Comparison of ENCODE assay signal across 22 cellular contexts in genomic region chr6:1993049-1993448, GRCh38.
DNase-seq lines count a peak whose midpoint lies in the region; ATAC-seq, FAIRE-seq and TF ChIP-seq lines count a peak whose summit lies in the region.
"Had no signal": no experiment of that assay in that cellular context is flagged by ENCODE, and none has a peak within 500 bp of the region (broad histone marks: within the 10 kb centered on the region; RNA-seq: fewer than 3 reads in every experiment).

No MANE protein-coding gene starts in this region.

- H3K9me3 ChIP-seq in GM23248 (ENCODE audit: low read depth) (no peaks in the 10 kb centered on the region), PC-3 (ENCODE audit: low read length) (no peaks in the 10 kb centered on the region), upper lobe of left lung (no peaks in the 10 kb centered on the region)
- H3K9me3 ChIP-seq: gastrocnemius medialis, thyroid gland had no signal

- H3K9me2 ChIP-seq in GM23248 (ENCODE audit: insufficient read depth) (no peaks in the 10 kb centered on the region), PC-3 (replicated peaks; ENCODE audit: low read length) (no peaks in the 10 kb centered on the region)

- no peak overlapping the region for H3K4me3 ChIP-seq in GM23248
- H3K4me3 ChIP-seq in PC-3 (ENCODE audit: low read length): no peak overlapping the region
- no peak overlapping the region for H3K4me3 ChIP-seq in bronchial epithelial cell (ENCODE audit: low read depth, low read length)
- H3K4me3 ChIP-seq in upper lobe of left lung: no peak overlapping the region
- H3K4me3 ChIP-seq: cardiac muscle cell, gastrocnemius medialis, thyroid gland had no signal

- ATAC-seq in PC-3: no peak
- ATAC-seq in upper lobe of left lung (ENCODE audit: low FRiP score in 2 of 2): no peak
- ATAC-seq: activated CD8-positive, alpha-beta memory T cell treated with anti-CD3 and anti-CD28 coated beads, Interleukin-2, amount 10 ng/mL, durations not matched to agents 7 days and 5 days; CD8-positive, alpha-beta T cell; gastrocnemius medialis; left colon; stimulated activated memory B cell treated with anti-CD40 and anti-IgM and Interleukin-4, amounts not matched to agents 10 μg/mL and 1 μg/mL and 100 μg/mL, for 72 hours had no signal

- no peak for FAIRE-seq in bronchial epithelial cell (lab: Jason Lieb, UNC)
- FAIRE-seq: GM12892 had no signal

- DNase-seq in GM23248 (peak; percentile 58), PC-3 (peak; percentile 29), bronchial epithelial cell (ENCODE audit: low read depth) (peak; percentile 63), renal cortical epithelial cell (ENCODE audit: low read depth) (peak; percentile 57), SHP77 (lab: John Stamatoyannopoulos, UW) (no peak), upper lobe of left lung (no peak)
- DNase-seq in activated CD4-positive, CD25-positive, alpha-beta regulatory T cell (lab: John Stamatoyannopoulos, UW): no peak
- DNase-seq: activated CD4-positive, alpha-beta T cell treated with anti-CD3 and anti-CD28 coated beads, Interleukin-2, amount 10 ng/mL, durations not matched to agents 24 days and 14 days; activated CD8-positive, alpha-beta memory T cell treated with anti-CD3 and anti-CD28 coated beads, Interleukin-2, amount 10 ng/mL, durations not matched to agents 7 days and 5 days; activated naive CD8-positive, alpha-beta T cell treated with anti-CD3 and anti-CD28 coated beads for 36 hours; CD8-positive, alpha-beta T cell; gastrocnemius medialis; H7; left colon; midbrain; NCI-H1417; NCI-H524; posterior cingulate gyrus; thyroid gland had no signal

- H3F3A ChIP-seq in GM23248 (ENCODE audit: insufficient read depth) (0 out of 2 replicates have a peak, but pooled peaks cover 13% of the 10 kb centered on the region), PC-3 (ENCODE audit: low read length, unreplicated experiment) (no peaks in the 10 kb centered on the region)

- WGBS in GM23248 (ENCODE audit: low coverage in 1 of 2, low lambda C conversion rate in 2 of 2, missing lambda C conversion rate in 2 of 2), 2 experiments: 55 to 60% methylated on average over 5 of the region's 5 CpGs
- 90 to 96% methylated on average over 5 of the region's 5 CpGs for WGBS in upper lobe of left lung, 2 donors

- H3K79me2 ChIP-seq in GM23248 (ENCODE audit: insufficient read depth): no peaks in the 10 kb centered on the region
- H3K79me2 ChIP-seq in PC-3 (ENCODE audit: low read length): no peaks in the 10 kb centered on the region

- H4K20me1 ChIP-seq in GM23248 (ENCODE audit: insufficient read depth): no peaks in the 10 kb centered on the region
- H4K20me1 ChIP-seq in PC-3 (ENCODE audit: low read length): no peaks in the 10 kb centered on the region

- no peak for TF ChIP-seq EP300 in upper lobe of left lung (IDR thresholded peaks at IDR 0.05)

- H3K4me2 ChIP-seq in GM23248 (ENCODE audit: unreplicated experiment): no peak overlapping the region
- H3K4me2 ChIP-seq in PC-3 (ENCODE audit: low read length): no peak overlapping the region

- CTCF ChIA-PET in PC-3 (lab: Charles Lee): no interaction called here

- no TSS peak for BruUV-seq in PC-3 (replicated peaks; lab: Mats Ljungman, UMichigan)

- no peak overlapping the region for H3K27ac ChIP-seq in GM23248
- H3K27ac ChIP-seq in PC-3 (ENCODE audit: low read length): no peak overlapping the region
- no peak overlapping the region for H3K27ac ChIP-seq in upper lobe of left lung
- H3K27ac ChIP-seq: cardiac muscle cell, gastrocnemius medialis, thyroid gland had no signal

- intact Hi-C loops in PC-3 (cut with micrococcal nuclease): no loop called here

- in situ Hi-C loops in GM23248 (cut with MboI): no loop called here

- H3K9ac ChIP-seq in GM23248 (no peak overlapping the region), PC-3 (ENCODE audit: low read length) (no peak overlapping the region)

- TF ChIP-seq CTCF in PC-3 (conservative IDR thresholded peaks at IDR 0.05; ENCODE audit: low read depth, low read length) (no peak), bronchial epithelial cell (IDR thresholded peaks at IDR 0.05; ENCODE audit: insufficient read depth, low read length, severe bottlenecking) (no peak), upper lobe of left lung (IDR thresholded peaks at IDR 0.05) (no peak)

- H2AFZ ChIP-seq in GM23248: no peak overlapping the region
- H2AFZ ChIP-seq in PC-3 (ENCODE audit: low read length): no peak overlapping the region

- POLR2A ChIA-PET in PC-3 (lab: Charles Lee; ENCODE audit: unreplicated experiment): no interaction called here

- H3K36me3 ChIP-seq in GM23248 (ENCODE audit: low read depth): no peaks in the 10 kb centered on the region
- no peaks in the 10 kb centered on the region for H3K36me3 ChIP-seq in PC-3 (ENCODE audit: low read depth, low read length)
- H3K36me3 ChIP-seq in bronchial epithelial cell (ENCODE audit: control insufficient read depth, insufficient read depth, low read length): no peaks in the 10 kb centered on the region
- H3K36me3 ChIP-seq in upper lobe of left lung: no peaks in the 10 kb centered on the region
- H3K36me3 ChIP-seq: cardiac muscle cell, gastrocnemius medialis, thyroid gland had no signal

- no peak for TF ChIP-seq POLR2A in upper lobe of left lung (IDR thresholded peaks at IDR 0.05)

- H3K4me1 ChIP-seq in GM23248 (ENCODE audit: insufficient read depth) (peaks cover 11% of the 10 kb centered on the region), PC-3 (ENCODE audit: insufficient read depth, low read length) (peaks cover 10% of the 10 kb centered on the region), upper lobe of left lung (no peaks in the 10 kb centered on the region)
- H3K4me1 ChIP-seq: gastrocnemius medialis had no signal

- H3K27me3 ChIP-seq in GM23248 (replicated peaks; ENCODE audit: insufficient read depth) (no peaks in the 10 kb centered on the region), PC-3 (ENCODE audit: low read length) (no peaks in the 10 kb centered on the region), bronchial epithelial cell (ENCODE audit: control insufficient read depth, insufficient read depth, low read length) (no peaks in the 10 kb centered on the region), upper lobe of left lung (no peaks in the 10 kb centered on the region)
- H3K27me3 ChIP-seq: cardiac muscle cell, gastrocnemius medialis, thyroid gland had no signal

Comparison
In these comparisons a context has a peak if more than half of its experiments do, and no peak if none do; other contexts are left out.
1. DNase-seq: peak in GM23248 (single experiment), PC-3 (single experiment), bronchial epithelial cell (single experiment) and renal cortical epithelial cell (single experiment); none in SHP77 (0 of 2), activated CD4-positive, CD25-positive, alpha-beta regulatory T cell (0 of 4) and upper lobe of left lung (0 of 2).